Comparison of ENCODE assay signal across 12 cellular contexts in genomic region chr7:15684834-15685233, GRCh38. TPM values are rescaled to one million over a fixed set of nuclear protein-coding genes. Genes with fewer than 3 reads are reported as not detected.
A peak's percentile ranks its signal among the peaks of the same experiment; 100 is the strongest.
DNase-seq lines count a peak whose midpoint lies in the region; ATAC-seq and TF ChIP-seq lines count a peak whose summit lies in the region.
"Had no signal": no experiment of that assay in that cellular context is flagged by ENCODE, and none has a peak within 500 bp of the region (broad histone marks: within the 10 kb centered on the region; RNA-seq: fewer than 3 reads in every experiment).

No MANE protein-coding gene starts in this region.

- TF ChIP-seq CTCF in AG09309 (IDR thresholded peaks at IDR 0.05; ENCODE audit: control insufficient read depth, insufficient read depth, low read depth, low read length, missing control alignments) = no peak
- peak in 1 of 4 experiments; percentile 21 for TF ChIP-seq CTCF in gastroesophageal sphincter (IDR thresholded peaks at IDR 0.05)
- no peak for TF ChIP-seq CTCF in osteocyte (IDR thresholded peaks at IDR 0.05)
- no peak for TF ChIP-seq CTCF in BE2C (IDR thresholded peaks at IDR 0.05; ENCODE audit: low read depth, low read length)
- no peak for TF ChIP-seq CTCF in Caco-2 (IDR thresholded peaks at IDR 0.05; ENCODE audit: insufficient read depth in 1 of 2, low read depth in 1 of 2, low read length in 1 of 2, severe bottlenecking in 1 of 2, unreplicated experiment in 1 of 2)

- H3K36me3 ChIP-seq in gastroesophageal sphincter (no peaks in the 10 kb centered on the region), BE2C (no peaks in the 10 kb centered on the region), Caco-2 (ENCODE audit: control insufficient read depth, insufficient read depth, low read length) (no peaks in the 10 kb centered on the region)

- CTCF ChIA-PET in Caco-2 (lab: Charles Lee) = no interaction called here

- H3K36me3 Mint-ChIP-seq in osteocyte (ENCODE audit: unreplicated experiment) = peaks cover 4% of the 10 kb centered on the region
- no peaks in the 10 kb centered on the region for H3K36me3 Mint-ChIP-seq in Caco-2 (ENCODE audit: insufficient read depth, unreplicated experiment)

- peak overlapping the region; percentile 89 for H3K4me3 Mint-ChIP-seq in osteocyte (ENCODE audit: unreplicated experiment)
- H3K4me3 Mint-ChIP-seq in Caco-2 (ENCODE audit: unreplicated experiment) = no peak overlapping the region

- intact Hi-C loops in Caco-2 (cut with micrococcal nuclease; ENCODE audit: unreplicated experiment) = loop anchor here (5.0 kb wide), 1 partner anchor 387 kb away; no protein-coding TSS in a partner anchor

- H3K4me3 ChIP-seq in AG09309 (ENCODE audit: control insufficient read depth, low read depth, low read length) (peak overlapping the region; percentile 6), gastroesophageal sphincter (peak overlapping the region; percentile 61 to 63), BE2C (ENCODE audit: low read depth, low read length) (no peak overlapping the region), Caco-2 (ENCODE audit: low read depth, low read length) (no peak overlapping the region)

- peaks cover 45% of the 10 kb centered on the region for H3K4me1 Mint-ChIP-seq in osteocyte (ENCODE audit: unreplicated experiment)
- H3K4me1 Mint-ChIP-seq in Caco-2 (ENCODE audit: low read depth, unreplicated experiment) = peaks cover 10% of the 10 kb centered on the region

- 30 to 48% methylated on average over 8 to 9 of the region's 9 CpGs for WGBS in gastroesophageal sphincter (ENCODE audit: low coverage in 1 of 2), 2 donors

- peak overlapping the region; percentile 94 for H3K27ac Mint-ChIP-seq in osteocyte (ENCODE audit: unreplicated experiment)
- H3K27ac Mint-ChIP-seq in Caco-2 (ENCODE audit: unreplicated experiment) = no peak overlapping the region

- ATAC-seq in gastroesophageal sphincter = no peak

- H3K27ac ChIP-seq in gastroesophageal sphincter (peak overlapping the region; percentile 47 to 86 (median 84)), caudate nucleus (ENCODE audit: low read depth, low read length) (no peak overlapping the region)

- H3K27me3 Mint-ChIP-seq in osteocyte (ENCODE audit: unreplicated experiment) = peaks cover 6% of the 10 kb centered on the region
- peaks cover 30% of the 10 kb centered on the region for H3K27me3 Mint-ChIP-seq in Caco-2 (ENCODE audit: insufficient read depth, unreplicated experiment)

- no peak for DNase-seq in AG09309 (ENCODE audit: low read depth)
- peak; percentile 80 for DNase-seq in NCI-H748 treated with DMSO at 0.1 percent for 48 hours (lab: John Stamatoyannopoulos, UW)
- no peak for DNase-seq in osteocyte (ENCODE audit: extremely low spot score, unreplicated experiment)
- DNase-seq in foreskin melanocyte = no peak
- DNase-seq in caudate nucleus (lab: John Stamatoyannopoulos, UW) = no peak
- no peak for DNase-seq in BE2C
- no peak for DNase-seq in Caco-2
- DNase-seq: NCI-H1417 treated with DMSO at 0.1 percent for 48 hours; stimulated activated CD4-positive, alpha-beta T cell treated with anti-CD3 and anti-CD28 coated beads, Interleukin-4, amount 100 ng/mL, for 1 hour; trophoblast cell had no signal

- H3K4me1 ChIP-seq in gastroesophageal sphincter = peaks cover 0 to 29% (median 0%) of the 10 kb centered on the region in 3 donors
- H3K4me1 ChIP-seq in BE2C = no peaks in the 10 kb centered on the region
- H3K4me1 ChIP-seq in Caco-2 = no peaks in the 10 kb centered on the region; the same call in none of the 2 replicates

- no peaks in the 10 kb centered on the region for H3K9me3 ChIP-seq in gastroesophageal sphincter
- H3K9me3 ChIP-seq in BE2C = no peaks in the 10 kb centered on the region
- H3K9me3 ChIP-seq in Caco-2 = no peaks in the 10 kb centered on the region

- H3K27me3 ChIP-seq in gastroesophageal sphincter (peaks cover 65% of the 10 kb centered on the region), BE2C (peaks cover 84% of the 10 kb centered on the region), Caco-2 (replicated peaks; ENCODE audit: control insufficient read depth, insufficient read depth, low read length) (peaks cover 12% of the 10 kb centered on the region)

- H3K9me3 Mint-ChIP-seq in osteocyte (ENCODE audit: unreplicated experiment) (no peaks in the 10 kb centered on the region), Caco-2 (ENCODE audit: unreplicated experiment) (no peaks in the 10 kb centered on the region)

- no peak for TF ChIP-seq POLR2A in gastroesophageal sphincter (IDR thresholded peaks at IDR 0.05)

- POLR2A ChIA-PET in Caco-2 (lab: Charles Lee) = no interaction called here

- no TSS peak for BruUV-seq in Caco-2 (replicated peaks; lab: Mats Ljungman, UMichigan)

- no peak for TF ChIP-seq EP300 in gastroesophageal sphincter (IDR thresholded peaks at IDR 0.05)

RNA-seq across cellular contexts. Expression of gene MEOX2, which starts 1.6 kb away (rescaled TPM):
- 10 to 100 TPM in 2 of 4 donors, 1 to 10 TPM in 2; 4.5 to 28.7 (median 12.5) TPM for total RNA-seq in gastroesophageal sphincter
- total RNA-seq in osteocyte = 24.5 and 24.8 TPM in 2 replicates
- 0.17 TPM for polyA plus RNA-seq in BE2C (2012; ENCODE audit: insufficient read depth, insufficient read length, low read depth)
- total RNA-seq in Caco-2 (2022) = not detected in 2 replicates
- polyA plus RNA-seq: BJ had no signal

Comparison
In these comparisons a context has a peak if more than half of its experiments do, and no peak if none do; other contexts are left out.
1. H3K4me3 ChIP-seq: peak in AG09309 (single experiment) and gastroesophageal sphincter (2 of 2); none in BE2C (single experiment) and Caco-2 (single experiment).